30 cellular contexts compared by ENCODE assay signal in genomic region chr9:120365386-120365785, GRCh38.
"Had no signal": no experiment of that assay in that cellular context is flagged by ENCODE, and none has a peak within 500 bp of the region (broad histone marks: within the 10 kb centered on the region; RNA-seq: fewer than 3 reads in every experiment).

No MANE protein-coding gene starts in this region.

- H3K27ac ChIP-seq: cardiac muscle cell, coronary artery, dorsolateral prefrontal cortex, ovary, skin epidermis, testis, transverse colon had no signal

- H3K27ac Mint-ChIP-seq: activated CD4-positive, alpha-beta T cell treated with anti-CD3 and anti-CD28 coated beads for 36 hours; activated CD8-positive, alpha-beta T cell treated with anti-CD3 and anti-CD28 coated beads, Interleukin-2, amount 10 ng/mL, durations not matched to agents 7 days and 5 days; activated naive CD8-positive, alpha-beta T cell; brain; effector memory CD8-positive, alpha-beta T cell; immature natural killer cell; naive thymus-derived CD4-positive, alpha-beta T cell; T-helper 2 cell treated with Interferon-gamma antibody and Interleukin-4, amounts not matched to agents 5 μg/mL and 100 μg/mL, for 36 hours had no signal

- H3K9me3 ChIP-seq: ovary, testis, transverse colon had no signal

- H3K27me3 Mint-ChIP-seq: activated CD4-positive, alpha-beta T cell treated with anti-CD3 and anti-CD28 coated beads for 36 hours; activated naive CD8-positive, alpha-beta T cell; effector memory CD8-positive, alpha-beta T cell had no signal

- H3K36me3 Mint-ChIP-seq: activated naive CD8-positive, alpha-beta T cell; brain had no signal

- ATAC-seq: activated CD4-positive, alpha-beta T cell treated with anti-CD3 and anti-CD28 coated beads for 36 hours; activated CD8-positive, alpha-beta T cell treated with anti-CD3 and anti-CD28 coated beads, Interleukin-2, amount 10 ng/mL, durations not matched to agents 7 days and 5 days; effector memory CD8-positive, alpha-beta T cell; left colon; naive thymus-derived CD4-positive, alpha-beta T cell; sciatic nerve; stimulated activated naive CD8-positive, alpha-beta T cell treated with anti-CD3 and anti-CD28 coated beads, Interleukin-15, Interleukin-2, amounts not matched to agents 100 U/mL and 50 U/mL, for 24 hours had no signal

- H3K36me3 ChIP-seq: cardiac muscle cell, ovary, transverse colon had no signal

- H3K4me3 ChIP-seq: cardiac muscle cell, coronary artery, dorsolateral prefrontal cortex, ovary, skin epidermis, testis, transverse colon had no signal

- H3K27me3 ChIP-seq: cardiac muscle cell, dorsolateral prefrontal cortex, ovary, testis, transverse colon had no signal

- H3K4me1 ChIP-seq: testis, transverse colon had no signal

- H3K4me3 Mint-ChIP-seq: activated CD4-positive, alpha-beta T cell treated with anti-CD3 and anti-CD28 coated beads for 36 hours; activated CD8-positive, alpha-beta T cell treated with anti-CD3 and anti-CD28 coated beads, Interleukin-2, amount 10 ng/mL, durations not matched to agents 7 days and 5 days; activated naive CD8-positive, alpha-beta T cell; brain; effector memory CD8-positive, alpha-beta T cell; immature natural killer cell; naive thymus-derived CD4-positive, alpha-beta T cell; T-helper 2 cell treated with Interferon-gamma antibody and Interleukin-4, amounts not matched to agents 5 μg/mL and 100 μg/mL, for 36 hours had no signal

- H3K9me3 Mint-ChIP-seq: immature natural killer cell had no signal

- DNase-seq: activated CD4-positive, alpha-beta T cell treated with anti-CD3 and anti-CD28 coated beads for 36 hours; activated CD4-positive, CD25-positive, alpha-beta regulatory T cell; activated CD8-positive, alpha-beta T cell treated with anti-CD3 and anti-CD28 coated beads, Interleukin-2, amount 10 ng/mL, durations not matched to agents 7 days and 5 days; activated effector memory CD4-positive, alpha-beta T cell treated with Interleukin-2 at 50 U/mL for 16 hours; activated naive CD4-positive, alpha-beta T cell treated with Interleukin-2 at 50 U/mL for 16 hours; aorta; dorsolateral prefrontal cortex; effector memory CD8-positive, alpha-beta T cell; erythroblast; head of caudate nucleus; hypothalamus; immature natural killer cell; kidney; left colon; midbrain; naive thymus-derived CD4-positive, alpha-beta T cell; ovary; stimulated activated CD4-positive, alpha-beta T cell treated with anti-CD3 and anti-CD28 coated beads, Interleukin-12 subunit alpha, Interleukin-12 subunit beta, amount 100 ng/mL, for 4 hours; stimulated activated CD4-positive, alpha-beta T cell treated with anti-CD3 and anti-CD28 coated beads, Interleukin-4, amount 100 ng/mL, for 1 hour; stimulated activated naive CD8-positive, alpha-beta T cell treated with anti-CD3 and anti-CD28 coated beads, Interleukin-15, Interleukin-2, amounts not matched to agents 100 U/mL and 50 U/mL, for 24 hours; testis; transverse colon had no signal

- H3K4me1 Mint-ChIP-seq: activated CD4-positive, alpha-beta T cell treated with anti-CD3 and anti-CD28 coated beads for 36 hours; brain; immature natural killer cell; naive thymus-derived CD4-positive, alpha-beta T cell had no signal

- FAIRE-seq: kidney, urothelium cell line had no signal
